In the genomic region with DNA sequence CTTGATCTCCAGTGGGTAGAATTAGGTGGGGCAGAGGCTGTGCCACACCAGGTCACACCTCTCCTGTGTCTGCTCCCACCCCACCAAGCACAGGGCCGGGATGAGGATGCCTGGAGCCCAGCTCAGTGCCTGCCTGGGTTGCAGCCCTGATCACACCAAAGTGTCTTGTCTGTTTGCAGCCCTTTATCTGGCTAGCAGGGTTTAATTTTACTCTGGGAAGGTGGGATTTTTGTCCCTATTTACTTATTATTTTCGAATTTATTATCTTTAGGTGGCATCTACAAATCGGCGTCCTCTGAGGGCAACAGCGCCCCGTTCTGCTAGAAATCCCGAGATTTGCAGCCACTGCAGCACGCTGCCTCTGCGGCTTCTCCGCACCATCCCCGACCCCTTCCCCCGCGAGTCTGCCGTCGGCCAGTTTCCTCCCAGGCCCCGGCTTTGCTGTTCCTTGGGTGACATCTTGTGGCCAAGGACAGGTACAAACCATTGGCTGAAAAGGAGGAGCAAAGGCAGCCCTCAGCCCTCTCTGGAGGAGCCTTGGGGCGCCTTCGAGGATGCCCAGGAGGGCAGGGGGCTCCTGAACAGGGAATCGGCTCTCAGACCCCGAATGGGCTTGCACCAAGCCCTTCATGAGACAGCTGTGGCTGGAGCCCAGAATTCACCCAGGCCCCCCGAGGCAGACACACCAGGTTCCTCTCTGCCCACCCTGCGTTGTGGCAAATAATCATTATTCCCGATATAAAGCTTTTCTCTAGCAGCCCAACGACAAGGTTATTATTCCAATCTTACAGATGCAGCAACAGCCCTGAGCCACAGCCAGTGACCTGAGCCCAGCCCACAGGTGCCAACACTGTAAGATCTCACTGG, we compare ENCODE assay signal across 8 cellular contexts.
DNase-seq lines count a peak whose midpoint lies in the region; ATAC-seq lines count a peak whose summit lies in the region.

No MANE protein-coding gene starts in this region.

- peaks cover 5% of the 10 kb centered on the region for H3K4me1 Mint-ChIP-seq in activated CD4-positive, alpha-beta memory T cell treated with anti-CD3 and anti-CD28 coated beads, Interleukin-2, amount 10 ng/mL, durations not matched to agents 7 days and 5 days

- H3K27me3 Mint-ChIP-seq in activated CD4-positive, alpha-beta memory T cell treated with anti-CD3 and anti-CD28 coated beads, Interleukin-2, amount 10 ng/mL, durations not matched to agents 7 days and 5 days: peaks cover 6% of the 10 kb centered on the region

- H3K18ac ChIP-seq in mesendoderm (ENCODE audit: low read length): no peak overlapping the region

- H3K23ac ChIP-seq in mesendoderm (ENCODE audit: low read length): no peak overlapping the region

- no peaks in the 10 kb centered on the region for H3K9me3 Mint-ChIP-seq in activated CD4-positive, alpha-beta memory T cell treated with anti-CD3 and anti-CD28 coated beads, Interleukin-2, amount 10 ng/mL, durations not matched to agents 7 days and 5 days

- H3K4ac ChIP-seq in mesendoderm (ENCODE audit: low read depth, low read length): no peak overlapping the region

- peak overlapping the region; percentile 56 for H3K4me3 Mint-ChIP-seq in activated CD4-positive, alpha-beta memory T cell treated with anti-CD3 and anti-CD28 coated beads, Interleukin-2, amount 10 ng/mL, durations not matched to agents 7 days and 5 days

- no peak overlapping the region for H2BK120ac ChIP-seq in mesendoderm (ENCODE audit: low read depth, low read length)

- H3K79me1 ChIP-seq in mesendoderm (ENCODE audit: low read length): no peaks in the 10 kb centered on the region

- H4K5ac ChIP-seq in mesendoderm (ENCODE audit: low read length): no peak overlapping the region

- no peak overlapping the region for H3K4me3 ChIP-seq in effector memory CD4-positive, alpha-beta T cell (ENCODE audit: insufficient read depth, low read depth, low read length, poor library complexity, severe bottlenecking)
- H3K4me3 ChIP-seq in mesendoderm (ENCODE audit: low read length): no peak overlapping the region

- peak; percentile 51 for ATAC-seq in HG03045 (IDR thresholded peaks at IDR 0.05; ENCODE audit: unreplicated experiment)

- H3K9me3 ChIP-seq in effector memory CD4-positive, alpha-beta T cell (ENCODE audit: control insufficient read depth, low read length): no peaks in the 10 kb centered on the region

- POLR2A ChIA-PET in activated CD4-positive, alpha-beta memory T cell treated with anti-CD3 and anti-CD28 coated beads, Interleukin-2, amount 10 ng/mL, durations not matched to agents 7 days and 5 days (lab: Charles Lee): no interaction called here

- H3K9ac ChIP-seq in mesendoderm (ENCODE audit: low read length): peak overlapping the region; percentile 36

- peak overlapping the region; percentile 49 for H3K56ac ChIP-seq in mesendoderm (ENCODE audit: low read length)

- no peak overlapping the region for H3K27ac ChIP-seq in effector memory CD4-positive, alpha-beta T cell (ENCODE audit: insufficient read depth, low read length, poor library complexity, severe bottlenecking)
- no peak overlapping the region for H3K27ac ChIP-seq in mesendoderm (ENCODE audit: low read depth, low read length)

- no peaks in the 10 kb centered on the region for H3K27me3 ChIP-seq in effector memory CD4-positive, alpha-beta T cell (replicated peaks; ENCODE audit: control insufficient read depth, insufficient read depth, low read length, poor library complexity, severe bottlenecking)
- H3K27me3 ChIP-seq in mesendoderm (ENCODE audit: insufficient read depth, low read length, poor library complexity): no peaks in the 10 kb centered on the region

- H2BK15ac ChIP-seq in mesendoderm (replicated peaks; ENCODE audit: low read depth): no peak overlapping the region

- no peaks in the 10 kb centered on the region for H3K79me2 ChIP-seq in mesendoderm (ENCODE audit: control insufficient read depth, insufficient read depth, low read length)

- no peaks in the 10 kb centered on the region for H3K36me3 Mint-ChIP-seq in activated CD4-positive, alpha-beta memory T cell treated with anti-CD3 and anti-CD28 coated beads, Interleukin-2, amount 10 ng/mL, durations not matched to agents 7 days and 5 days (ENCODE audit: low read depth)

- peak; percentile 90 for DNase-seq in DMS53 (lab: John Stamatoyannopoulos, UW)
- peak; percentile 90 for DNase-seq in NCI-H69 (lab: John Stamatoyannopoulos, UW)
- DNase-seq in activated CD4-positive, alpha-beta memory T cell treated with anti-CD3 and anti-CD28 coated beads, Interleukin-2, amount 10 ng/mL, durations not matched to agents 7 days and 5 days: peak; percentile 75
- DNase-seq in effector memory CD4-positive, alpha-beta T cell: peak; percentile 16 to 49 (median 27)
- peak; percentile 88 for DNase-seq in mesendoderm
- peak; percentile 24 for DNase-seq in stimulated activated CD8-positive, alpha-beta memory T cell treated with anti-CD3 and anti-CD28 coated beads, Interleukin-12 subunit alpha, Interleukin-12 subunit beta, amount 100 ng/mL, for 24 hours (ENCODE audit: extremely low read depth)
- DNase-seq in cortex of kidney (lab: John Stamatoyannopoulos, UW): no peak

- no peaks in the 10 kb centered on the region for H3K4me1 ChIP-seq in effector memory CD4-positive, alpha-beta T cell (ENCODE audit: control insufficient read depth, insufficient read depth, low read length, poor library complexity, severe bottlenecking)
- H3K4me1 ChIP-seq in mesendoderm (ENCODE audit: control insufficient read depth, low read depth, low read length): no peaks in the 10 kb centered on the region

- no peaks in the 10 kb centered on the region for H3K36me3 ChIP-seq in effector memory CD4-positive, alpha-beta T cell (ENCODE audit: control insufficient read depth, insufficient read depth, low read length)
- H3K36me3 ChIP-seq in mesendoderm (ENCODE audit: control insufficient read depth, insufficient read depth, low read length): no peaks in the 10 kb centered on the region

- H2BK5ac ChIP-seq in mesendoderm (ENCODE audit: low read length): no peak overlapping the region

- no peak overlapping the region for H3K27ac Mint-ChIP-seq in activated CD4-positive, alpha-beta memory T cell treated with anti-CD3 and anti-CD28 coated beads, Interleukin-2, amount 10 ng/mL, durations not matched to agents 7 days and 5 days

- no CpG with 5 or more reads among the region's 24 CpGs for WGBS in mesendoderm (ENCODE audit: extremely low coverage, insufficient coverage, low lambda C conversion rate)

- no peak overlapping the region for H2AK5ac ChIP-seq in mesendoderm (ENCODE audit: low read length)

- H4K8ac ChIP-seq in mesendoderm (ENCODE audit: low read depth, low read length): no peak overlapping the region

- H3K4me2 ChIP-seq in mesendoderm (ENCODE audit: low read length): peak overlapping the region; percentile 29

- CTCF ChIA-PET in activated CD4-positive, alpha-beta memory T cell treated with anti-CD3 and anti-CD28 coated beads, Interleukin-2, amount 10 ng/mL, durations not matched to agents 7 days and 5 days (lab: Charles Lee): interaction anchor here (0.6 to 1.5 kb wide), 3 partner anchors 119 to 604 kb away, joined by 3 to 5 read pairs (median 3); partner anchors contain the start of gene NR6A1
